ENCODE assay signal across 8 cellular contexts in the genomic region with DNA sequence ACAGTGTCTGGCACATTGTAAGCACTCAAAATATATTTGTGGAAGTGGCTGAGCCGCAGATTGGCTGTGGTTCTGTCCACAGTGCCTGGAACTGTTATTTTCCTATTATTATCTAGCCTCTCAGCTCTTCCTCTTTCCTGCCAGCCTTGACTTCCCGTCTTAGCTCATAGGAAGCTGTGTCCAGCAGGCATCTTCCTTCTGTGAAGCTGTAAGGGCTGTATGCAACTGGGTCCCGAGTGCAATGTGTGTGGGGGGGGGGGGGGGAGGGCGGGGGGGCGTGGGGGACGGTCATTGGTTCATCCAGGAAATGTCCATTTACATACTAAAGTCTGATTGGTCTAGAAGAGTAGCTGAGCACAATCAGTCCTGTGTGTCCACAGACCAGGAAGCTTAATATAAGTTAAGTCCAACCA.
DNase-seq lines count a peak whose midpoint lies in the region; ATAC-seq, FAIRE-seq and TF ChIP-seq lines count a peak whose summit lies in the region.

No MANE protein-coding gene starts in this region.

- ATAC-seq in GM18867 (IDR thresholded peaks at IDR 0.05; ENCODE audit: unreplicated experiment): peak; percentile 70

- FAIRE-seq in GM12891 (lab: Jason Lieb, UNC): no peak

- 16 to 33% (median 25%) methylated on average over 6 of the region's 6 CpGs for WGBS in ovary, 3 donors

- BruUV-seq in OCI-LY7 (replicated peaks; lab: Mats Ljungman, UMichigan): no TSS peak

- no peaks in the 10 kb centered on the region for H3K9me2 ChIP-seq in OCI-LY7 (ENCODE audit: insufficient read depth, low read length)
- no peaks in the 10 kb centered on the region for H3K9me2 ChIP-seq in MM.1S (replicated peaks; ENCODE audit: insufficient read depth, low read length)

- H3K9me3 Mint-ChIP-seq in activated T-helper 1 cell treated with anti-CD3 and anti-CD28 coated beads, Interleukin-12 subunit alpha, Interleukin-12 subunit beta, Interleukin-2, Interleukin-4 antibody, amounts not matched to agents 30 ng/mL and 10 ng/mL and 1 ng/mL, durations not matched to agents 14 hours and 24 hours and 36 hours: no peaks in the 10 kb centered on the region

- H3K79me2 ChIP-seq in OCI-LY7 (ENCODE audit: insufficient read depth, low read depth, low read length) (no peaks in the 10 kb centered on the region), MM.1S (ENCODE audit: low read length) (no peaks in the 10 kb centered on the region)

- H3K36me3 Mint-ChIP-seq in activated T-helper 1 cell treated with anti-CD3 and anti-CD28 coated beads, Interleukin-12 subunit alpha, Interleukin-12 subunit beta, Interleukin-2, Interleukin-4 antibody, amounts not matched to agents 30 ng/mL and 10 ng/mL and 1 ng/mL, durations not matched to agents 14 hours and 24 hours and 36 hours (ENCODE audit: low read depth): no peaks in the 10 kb centered on the region

- CTCF ChIA-PET in OCI-LY7 (lab: Charles Lee; ENCODE audit: unreplicated experiment): interaction anchor here (0.6 kb wide), 1 partner anchor 110 kb away, joined by 3 read pairs; no protein-coding TSS in a partner anchor

- H3K4me1 ChIP-seq in OCI-LY7 (ENCODE audit: insufficient read depth, low read length, poor library complexity, severe bottlenecking) (no peaks in the 10 kb centered on the region), ovary (ENCODE audit: insufficient read depth) (no peaks in the 10 kb centered on the region), MM.1S (ENCODE audit: low read length) (no peaks in the 10 kb centered on the region)

- H3K4me1 Mint-ChIP-seq in activated T-helper 1 cell treated with anti-CD3 and anti-CD28 coated beads, Interleukin-12 subunit alpha, Interleukin-12 subunit beta, Interleukin-2, Interleukin-4 antibody, amounts not matched to agents 30 ng/mL and 10 ng/mL and 1 ng/mL, durations not matched to agents 14 hours and 24 hours and 36 hours (ENCODE audit: low read depth): no peaks in the 10 kb centered on the region

- intact Hi-C loops in OCI-LY7 (cut with micrococcal nuclease; ENCODE audit: unreplicated experiment): loop anchor here (5.0 kb wide), 1 partner anchor 118 kb away; no protein-coding TSS in a partner anchor
- intact Hi-C loops in ovary (cut with DNase I): loop anchor here in 2 of 4 donors (5.0 to 10.0 kb wide), 3 partner anchors 55 to 118 kb away; no protein-coding TSS in a partner anchor
- intact Hi-C loops in activated T-helper 1 cell treated with anti-CD3 and anti-CD28 coated beads, Interleukin-12 subunit alpha, Interleukin-12 subunit beta, Interleukin-2, Interleukin-4 antibody, amounts not matched to agents 30 ng/mL and 10 ng/mL and 1 ng/mL, durations not matched to agents 14 hours and 24 hours and 36 hours (cut with micrococcal nuclease): no loop called here

- TF ChIP-seq EP300 in ovary (IDR thresholded peaks at IDR 0.05): no peak

- H3K27ac Mint-ChIP-seq in activated T-helper 1 cell treated with anti-CD3 and anti-CD28 coated beads, Interleukin-12 subunit alpha, Interleukin-12 subunit beta, Interleukin-2, Interleukin-4 antibody, amounts not matched to agents 30 ng/mL and 10 ng/mL and 1 ng/mL, durations not matched to agents 14 hours and 24 hours and 36 hours: no peak overlapping the region

- no peak overlapping the region for H3K9ac ChIP-seq in MM.1S (ENCODE audit: low read length)

- H3F3A ChIP-seq in MM.1S (ENCODE audit: insufficient read depth, low read length): no peaks in the 10 kb centered on the region

- no peak for TF ChIP-seq POLR2A in ovary (IDR thresholded peaks at IDR 0.05)
- TF ChIP-seq POLR2A in GM12891 (IDR thresholded peaks at IDR 0.05; ENCODE audit: low read depth, low read length): no peak

- H3K27ac ChIP-seq in OCI-LY7 (ENCODE audit: low read depth, low read length, poor library complexity, severe bottlenecking) (no peak overlapping the region), ovary (no peak overlapping the region), MM.1S (ENCODE audit: low read length) (no peak overlapping the region)

- H3K4me3 Mint-ChIP-seq in activated T-helper 1 cell treated with anti-CD3 and anti-CD28 coated beads, Interleukin-12 subunit alpha, Interleukin-12 subunit beta, Interleukin-2, Interleukin-4 antibody, amounts not matched to agents 30 ng/mL and 10 ng/mL and 1 ng/mL, durations not matched to agents 14 hours and 24 hours and 36 hours: no peak overlapping the region

- no peak overlapping the region for H2AFZ ChIP-seq in OCI-LY7 (ENCODE audit: low read length)
- no peak overlapping the region for H2AFZ ChIP-seq in MM.1S (ENCODE audit: low read length)

- no peaks in the 10 kb centered on the region for H4K20me1 ChIP-seq in OCI-LY7 (ENCODE audit: insufficient read depth, low read length)
- H4K20me1 ChIP-seq in MM.1S (ENCODE audit: insufficient read depth, low read length): no peaks in the 10 kb centered on the region

- DNase-seq in OCI-LY7 (ENCODE audit: low spot score): peak; percentile 5
- DNase-seq in fibroblast of gingiva (ENCODE audit: low read depth): peak; percentile 34
- peak in 3 of 5 donors; percentile 11 to 25 (median 17) for DNase-seq in ovary
- no peak for DNase-seq in MM.1S
- DNase-seq in NCI-H2081 (lab: John Stamatoyannopoulos, UW): no peak
- no peak for DNase-seq in GM12891 (ENCODE audit: insufficient read length, low spot score)
- no peak for DNase-seq in activated T-helper 1 cell treated with anti-CD3 and anti-CD28 coated beads, Interleukin-12 subunit alpha, Interleukin-12 subunit beta, Interleukin-2, Interleukin-4 antibody, amounts not matched to agents 30 ng/mL and 10 ng/mL and 1 ng/mL, durations not matched to agents 14 hours and 24 hours and 36 hours (ENCODE audit: low spot score)

- no peaks in the 10 kb centered on the region for H3K9me3 ChIP-seq in OCI-LY7 (ENCODE audit: low read length)
- no peaks in the 10 kb centered on the region for H3K9me3 ChIP-seq in ovary
- no peaks in the 10 kb centered on the region for H3K9me3 ChIP-seq in MM.1S (replicated peaks; ENCODE audit: insufficient read depth, low read length)

- H3K36me3 ChIP-seq in OCI-LY7 (ENCODE audit: insufficient read depth, low read length): no peaks in the 10 kb centered on the region
- H3K36me3 ChIP-seq in ovary: no peaks in the 10 kb centered on the region
- H3K36me3 ChIP-seq in MM.1S (replicated peaks; ENCODE audit: insufficient read depth, low read length): no peaks in the 10 kb centered on the region

- POLR2A ChIA-PET in OCI-LY7 (lab: Charles Lee): interaction anchor here (0.9 kb wide), 1 partner anchor 36 kb away, joined by 3 read pairs; no protein-coding TSS in a partner anchor

- H3K4me3 ChIP-seq in OCI-LY7 (ENCODE audit: low read depth, low read length, poor library complexity, severe bottlenecking): no peak overlapping the region
- no peak overlapping the region for H3K4me3 ChIP-seq in ovary
- no peak overlapping the region for H3K4me3 ChIP-seq in MM.1S (ENCODE audit: low read length)

- H3K4me2 ChIP-seq in OCI-LY7 (ENCODE audit: low read length) (no peak overlapping the region), MM.1S (ENCODE audit: low read depth, low read length) (no peak overlapping the region)

- H3K27me3 Mint-ChIP-seq in activated T-helper 1 cell treated with anti-CD3 and anti-CD28 coated beads, Interleukin-12 subunit alpha, Interleukin-12 subunit beta, Interleukin-2, Interleukin-4 antibody, amounts not matched to agents 30 ng/mL and 10 ng/mL and 1 ng/mL, durations not matched to agents 14 hours and 24 hours and 36 hours (ENCODE audit: insufficient read depth): peaks cover 5% of the 10 kb centered on the region

- no peaks in the 10 kb centered on the region for H3K27me3 ChIP-seq in ovary
- no peaks in the 10 kb centered on the region for H3K27me3 ChIP-seq in MM.1S (replicated peaks; ENCODE audit: insufficient read depth, low read length)

- TF ChIP-seq CTCF in OCI-LY7 (conservative IDR thresholded peaks at IDR 0.05; ENCODE audit: low read length) (no peak), ovary (IDR thresholded peaks at IDR 0.05) (no peak), MM.1S (IDR thresholded peaks at IDR 0.05; ENCODE audit: low read length) (no peak)

TF ChIP-seq in GM12891, 5 proteins besides CTCF, POLR2A, EP300 and RAD21:
- TF ChIP-seq TAF1 (IDR thresholded peaks at IDR 0.05; ENCODE audit: low read depth, low read length) (no peak), POLR2AphosphoS5 (IDR thresholded peaks at IDR 0.05; ENCODE audit: low read depth, low read length) (no peak), PAX5 (IDR thresholded peaks at IDR 0.05; ENCODE audit: insufficient read depth, low read length, severe bottlenecking) (no peak), POU2F2 (IDR thresholded peaks at IDR 0.05; ENCODE audit: low read depth, low read length) (no peak), SPI1 (IDR thresholded peaks at IDR 0.05; ENCODE audit: low read depth, low read length) (no peak)
TF ChIP-seq in GM12891: peak in this region for 0.

Comparison
In these comparisons a context has a peak if more than half of its experiments do, and no peak if none do; other contexts are left out.
1. DNase-seq: peak in OCI-LY7 (single experiment), fibroblast of gingiva (single experiment) and ovary (3 of 5); none in MM.1S (single experiment), NCI-H2081 (0 of 2), GM12891 (single experiment) and activated T-helper 1 cell treated with anti-CD3 and anti-CD28 coated beads, Interleukin-12 subunit alpha, Interleukin-12 subunit beta, Interleukin-2, Interleukin-4 antibody, amounts not matched to agents 30 ng/mL and 10 ng/mL and 1 ng/mL, durations not matched to agents 14 hours and 24 hours and 36 hours (single experiment).